21 cellular contexts compared by ENCODE assay signal in genomic region chr2:215413484-215413777, GRCh38.
"Had no signal": no experiment of that assay in that cellular context is flagged by ENCODE, and none has a peak within 500 bp of the region (broad histone marks: within the 10 kb centered on the region; RNA-seq: fewer than 3 reads in every experiment).

No MANE protein-coding gene starts in this region.

- H3K4me3 Mint-ChIP-seq: activated naive CD8-positive, alpha-beta T cell treated with anti-CD3 and anti-CD28 coated beads, Interleukin-2, amount 10 ng/mL, durations not matched to agents 7 days and 5 days; activated T-helper 1 cell treated with anti-CD3 and anti-CD28 coated beads, Interleukin-12 subunit alpha, Interleukin-12 subunit beta, Interleukin-2, Interleukin-4 antibody, amounts not matched to agents 30 ng/mL and 10 ng/mL and 1 ng/mL, durations not matched to agents 14 hours and 24 hours and 36 hours; neural crest cell; T-helper 2 cell treated with Interferon-gamma antibody and Interleukin-4, amounts not matched to agents 5 μg/mL and 100 μg/mL, for 36 hours had no signal

- FAIRE-seq: bronchial epithelial cell had no signal

- H3K4me1 ChIP-seq: parathyroid adenoma, tibial nerve, uterus had no signal

- H3K9me3 Mint-ChIP-seq: activated naive CD8-positive, alpha-beta T cell treated with anti-CD3 and anti-CD28 coated beads, Interleukin-2, amount 10 ng/mL, durations not matched to agents 7 days and 5 days; activated T-helper 1 cell treated with anti-CD3 and anti-CD28 coated beads, Interleukin-12 subunit alpha, Interleukin-12 subunit beta, Interleukin-2, Interleukin-4 antibody, amounts not matched to agents 30 ng/mL and 10 ng/mL and 1 ng/mL, durations not matched to agents 14 hours and 24 hours and 36 hours; neural crest cell; T-helper 2 cell treated with Interferon-gamma antibody and Interleukin-4, amounts not matched to agents 5 μg/mL and 100 μg/mL, for 36 hours had no signal

- H3K4me3 ChIP-seq: esophagus squamous epithelium, lower lobe of right lung, skin epidermis, tibial nerve, uterus had no signal

- ATAC-seq: activated CD4-positive, CD25-positive, alpha-beta regulatory T cell treated with anti-CD3 and anti-CD28 coated beads, Interleukin-2, amount 50 U/mL, for 24 hours; foreskin keratinocyte; left cardiac atrium; lower lobe of right lung had no signal

- H3K36me3 Mint-ChIP-seq: activated naive CD8-positive, alpha-beta T cell treated with anti-CD3 and anti-CD28 coated beads, Interleukin-2, amount 10 ng/mL, durations not matched to agents 7 days and 5 days had no signal

- H3K9me3 ChIP-seq: esophagus squamous epithelium, lower lobe of right lung, tibial nerve, uterus had no signal

- H3K27ac Mint-ChIP-seq: activated naive CD8-positive, alpha-beta T cell treated with anti-CD3 and anti-CD28 coated beads, Interleukin-2, amount 10 ng/mL, durations not matched to agents 7 days and 5 days; activated T-helper 1 cell treated with anti-CD3 and anti-CD28 coated beads, Interleukin-12 subunit alpha, Interleukin-12 subunit beta, Interleukin-2, Interleukin-4 antibody, amounts not matched to agents 30 ng/mL and 10 ng/mL and 1 ng/mL, durations not matched to agents 14 hours and 24 hours and 36 hours; T-helper 2 cell treated with Interferon-gamma antibody and Interleukin-4, amounts not matched to agents 5 μg/mL and 100 μg/mL, for 36 hours had no signal

- H3K27me3 ChIP-seq: esophagus squamous epithelium, foreskin keratinocyte, tibial nerve, uterus had no signal

- H3K27ac ChIP-seq: foreskin keratinocyte, lower lobe of right lung, parathyroid adenoma, skin epidermis, tibial nerve, uterus had no signal

- H3K36me3 ChIP-seq: uterus had no signal

- H2AFZ ChIP-seq: parathyroid adenoma had no signal

- DNase-seq: activated CD4-positive, alpha-beta T cell treated with anti-CD3 and anti-CD28 coated beads, Interleukin-2, amount 50 U/mL, for 1 hour; activated naive CD4-positive, alpha-beta T cell; activated naive CD8-positive, alpha-beta T cell treated with anti-CD3 and anti-CD28 coated beads, Interleukin-2, amount 10 ng/mL, durations not matched to agents 7 days and 5 days; anterior cingulate cortex; esophagus squamous epithelium; foreskin keratinocyte; left cardiac atrium; lower lobe of right lung; midbrain; retina; stimulated activated CD4-positive, alpha-beta T cell treated with anti-CD3 and anti-CD28 coated beads, Interleukin-4, amount 100 ng/mL, for 24 hours; stimulated activated naive CD4-positive, alpha-beta T cell; uterus had no signal

- H3K4me1 Mint-ChIP-seq: neural crest cell had no signal

- H3K79me2 ChIP-seq: parathyroid adenoma had no signal

- H3K9ac ChIP-seq: parathyroid adenoma had no signal
